In the genomic region with DNA sequence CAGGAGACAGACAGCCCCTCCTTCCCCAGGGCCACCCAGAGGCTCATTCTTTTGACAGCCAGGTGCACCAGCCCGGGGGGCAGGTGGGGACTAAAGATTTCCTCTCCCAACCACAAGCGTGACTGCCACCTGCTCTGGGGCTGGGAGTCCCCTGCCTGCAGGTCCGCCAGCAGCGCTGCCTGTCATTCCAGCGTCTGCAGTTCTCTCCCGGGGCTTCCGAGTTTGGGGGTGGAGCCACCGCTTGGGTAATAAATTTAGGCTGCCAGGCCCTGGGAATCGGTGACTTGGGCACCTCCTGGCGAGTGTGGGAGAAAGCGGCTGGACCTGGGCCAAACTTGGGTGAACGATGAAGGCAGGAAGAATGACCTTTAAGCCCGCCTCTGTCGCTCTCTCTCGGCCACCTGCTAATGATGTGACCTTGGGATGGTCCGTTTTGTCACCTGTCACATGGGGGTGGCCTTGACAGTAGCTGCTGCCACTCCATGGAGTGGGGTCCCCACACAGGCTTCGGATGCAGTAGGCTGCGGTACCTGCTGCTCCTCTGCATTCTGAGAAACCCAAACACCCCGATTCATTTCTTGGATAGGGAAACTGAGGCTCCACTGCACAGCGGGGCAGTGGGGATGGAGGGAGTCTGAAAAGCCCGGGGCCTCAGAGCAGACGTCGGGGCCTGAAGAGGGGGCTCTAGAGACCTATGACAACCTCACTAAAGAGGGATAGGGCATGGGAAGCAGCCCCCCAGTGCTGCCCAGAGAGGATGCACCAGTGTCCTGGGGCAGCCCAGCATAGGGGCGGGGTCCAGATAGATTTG, we compare ENCODE assay signal across 1 cellular context.
TF ChIP-seq lines count a peak whose summit lies in the region.

No MANE protein-coding gene starts in this region.

TF ChIP-seq in HepG2, 621 proteins besides CTCF, POLR2A, EP300 and RAD21 (continued from another document and continues in another):
- TF ChIP-seq ZNF121 (CRISPR knock-in tag; IDR thresholded peaks at IDR 0.05), result no peak
- TF ChIP-seq, protein P1, sequence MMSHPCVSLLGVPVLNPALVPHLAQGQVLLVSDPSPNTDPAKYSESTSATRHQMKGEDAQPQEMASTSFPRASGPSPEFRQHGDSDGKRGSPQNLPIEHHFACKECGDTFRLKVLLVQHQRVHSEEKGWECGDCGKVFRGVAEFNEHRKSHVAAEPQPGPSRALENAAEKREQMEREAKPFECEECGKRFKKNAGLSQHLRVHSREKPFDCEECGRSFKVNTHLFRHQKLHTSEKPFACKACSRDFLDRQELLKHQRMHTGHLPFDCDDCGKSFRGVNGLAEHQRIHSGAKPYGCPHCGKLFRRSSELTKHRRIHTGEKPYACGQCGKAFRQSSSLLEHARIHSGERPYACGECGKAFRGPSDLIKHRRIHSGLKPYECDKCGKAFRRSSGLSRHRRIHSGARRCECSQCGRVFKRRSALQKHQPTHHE (CRISPR knock-in tag; IDR thresholded peaks at IDR 0.05; ENCODE audit: borderline replicate concordance), result no peak
- TF ChIP-seq, protein P2, sequence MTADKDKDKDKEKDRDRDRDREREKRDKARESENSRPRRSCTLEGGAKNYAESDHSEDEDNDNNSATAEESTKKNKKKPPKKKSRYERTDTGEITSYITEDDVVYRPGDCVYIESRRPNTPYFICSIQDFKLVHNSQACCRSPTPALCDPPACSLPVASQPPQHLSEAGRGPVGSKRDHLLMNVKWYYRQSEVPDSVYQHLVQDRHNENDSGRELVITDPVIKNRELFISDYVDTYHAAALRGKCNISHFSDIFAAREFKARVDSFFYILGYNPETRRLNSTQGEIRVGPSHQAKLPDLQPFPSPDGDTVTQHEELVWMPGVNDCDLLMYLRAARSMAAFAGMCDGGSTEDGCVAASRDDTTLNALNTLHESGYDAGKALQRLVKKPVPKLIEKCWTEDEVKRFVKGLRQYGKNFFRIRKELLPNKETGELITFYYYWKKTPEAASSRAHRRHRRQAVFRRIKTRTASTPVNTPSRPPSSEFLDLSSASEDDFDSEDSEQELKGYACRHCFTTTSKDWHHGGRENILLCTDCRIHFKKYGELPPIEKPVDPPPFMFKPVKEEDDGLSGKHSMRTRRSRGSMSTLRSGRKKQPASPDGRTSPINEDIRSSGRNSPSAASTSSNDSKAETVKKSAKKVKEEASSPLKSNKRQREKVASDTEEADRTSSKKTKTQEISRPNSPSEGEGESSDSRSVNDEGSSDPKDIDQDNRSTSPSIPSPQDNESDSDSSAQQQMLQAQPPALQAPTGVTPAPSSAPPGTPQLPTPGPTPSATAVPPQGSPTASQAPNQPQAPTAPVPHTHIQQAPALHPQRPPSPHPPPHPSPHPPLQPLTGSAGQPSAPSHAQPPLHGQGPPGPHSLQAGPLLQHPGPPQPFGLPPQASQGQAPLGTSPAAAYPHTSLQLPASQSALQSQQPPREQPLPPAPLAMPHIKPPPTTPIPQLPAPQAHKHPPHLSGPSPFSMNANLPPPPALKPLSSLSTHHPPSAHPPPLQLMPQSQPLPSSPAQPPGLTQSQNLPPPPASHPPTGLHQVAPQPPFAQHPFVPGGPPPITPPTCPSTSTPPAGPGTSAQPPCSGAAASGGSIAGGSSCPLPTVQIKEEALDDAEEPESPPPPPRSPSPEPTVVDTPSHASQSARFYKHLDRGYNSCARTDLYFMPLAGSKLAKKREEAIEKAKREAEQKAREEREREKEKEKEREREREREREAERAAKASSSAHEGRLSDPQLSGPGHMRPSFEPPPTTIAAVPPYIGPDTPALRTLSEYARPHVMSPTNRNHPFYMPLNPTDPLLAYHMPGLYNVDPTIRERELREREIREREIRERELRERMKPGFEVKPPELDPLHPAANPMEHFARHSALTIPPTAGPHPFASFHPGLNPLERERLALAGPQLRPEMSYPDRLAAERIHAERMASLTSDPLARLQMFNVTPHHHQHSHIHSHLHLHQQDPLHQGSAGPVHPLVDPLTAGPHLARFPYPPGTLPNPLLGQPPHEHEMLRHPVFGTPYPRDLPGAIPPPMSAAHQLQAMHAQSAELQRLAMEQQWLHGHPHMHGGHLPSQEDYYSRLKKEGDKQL (CRISPR knock-in tag; IDR thresholded peaks at IDR 0.05; ENCODE audit: low read depth), result peak; percentile 38; the same call in 1 of the 2 replicates
- peak; percentile 24 for TF ChIP-seq YY1 (IDR thresholded peaks at IDR 0.05; ENCODE audit: insufficient read depth, insufficient replicate concordance, low read depth, low read length)
- no peak for TF ChIP-seq CBX2 (IDR thresholded peaks at IDR 0.05; ENCODE audit: low read depth, low read length)
- TF ChIP-seq CBX2 (CRISPR knock-in tag; IDR thresholded peaks at IDR 0.05; ENCODE audit: low read depth), result no peak
- no peak for TF ChIP-seq KMT2A (CRISPR knock-in tag; IDR thresholded peaks at IDR 0.05)
- TF ChIP-seq, protein P3, sequence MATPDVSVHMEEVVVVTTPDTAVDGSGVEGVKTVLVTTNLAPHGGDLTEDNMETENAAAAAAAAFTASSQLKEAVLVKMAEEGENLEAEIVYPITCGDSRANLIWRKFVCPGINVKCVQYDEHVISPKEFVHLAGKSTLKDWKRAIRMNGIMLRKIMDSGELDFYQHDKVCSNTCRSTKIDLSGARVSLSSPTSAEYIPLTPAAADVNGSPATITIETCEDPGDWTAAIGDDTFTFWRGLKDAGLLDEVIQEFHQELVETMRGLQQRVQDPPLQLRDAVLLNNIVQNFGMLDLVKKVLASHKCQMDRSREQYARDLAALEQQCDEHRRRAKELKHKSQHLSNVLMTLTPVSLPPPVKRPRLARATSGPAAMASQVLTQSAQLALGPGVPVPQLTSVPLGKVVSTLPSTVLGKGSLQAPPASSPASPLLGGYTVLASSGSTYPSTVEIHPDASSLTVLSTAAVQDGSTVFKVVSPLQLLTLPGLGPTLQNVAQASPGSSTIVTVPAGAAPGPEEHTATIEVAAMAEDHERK (CRISPR knock-in tag; IDR thresholded peaks at IDR 0.05; ENCODE audit: low read depth), result no peak
- TF ChIP-seq MLLT10 (CRISPR knock-in tag; IDR thresholded peaks at IDR 0.05), result no peak
- no peak for TF ChIP-seq ZNF792 (CRISPR knock-in tag; IDR thresholded peaks at IDR 0.05)
- no peak for TF ChIP-seq ZNF180 (CRISPR knock-in tag; IDR thresholded peaks at IDR 0.05; ENCODE audit: borderline replicate concordance, low read depth)
- 0 out of 2 replicates have a peak, but pooled peaks have one; percentile 42 for TF ChIP-seq ZNF335 (CRISPR knock-in tag; IDR thresholded peaks at IDR 0.05)
- TF ChIP-seq GLI4 (CRISPR knock-in tag; IDR thresholded peaks at IDR 0.05; ENCODE audit: borderline replicate concordance), result no peak
- no peak for TF ChIP-seq MTF1 (CRISPR knock-in tag; IDR thresholded peaks at IDR 0.05)
- TF ChIP-seq, protein P4, sequence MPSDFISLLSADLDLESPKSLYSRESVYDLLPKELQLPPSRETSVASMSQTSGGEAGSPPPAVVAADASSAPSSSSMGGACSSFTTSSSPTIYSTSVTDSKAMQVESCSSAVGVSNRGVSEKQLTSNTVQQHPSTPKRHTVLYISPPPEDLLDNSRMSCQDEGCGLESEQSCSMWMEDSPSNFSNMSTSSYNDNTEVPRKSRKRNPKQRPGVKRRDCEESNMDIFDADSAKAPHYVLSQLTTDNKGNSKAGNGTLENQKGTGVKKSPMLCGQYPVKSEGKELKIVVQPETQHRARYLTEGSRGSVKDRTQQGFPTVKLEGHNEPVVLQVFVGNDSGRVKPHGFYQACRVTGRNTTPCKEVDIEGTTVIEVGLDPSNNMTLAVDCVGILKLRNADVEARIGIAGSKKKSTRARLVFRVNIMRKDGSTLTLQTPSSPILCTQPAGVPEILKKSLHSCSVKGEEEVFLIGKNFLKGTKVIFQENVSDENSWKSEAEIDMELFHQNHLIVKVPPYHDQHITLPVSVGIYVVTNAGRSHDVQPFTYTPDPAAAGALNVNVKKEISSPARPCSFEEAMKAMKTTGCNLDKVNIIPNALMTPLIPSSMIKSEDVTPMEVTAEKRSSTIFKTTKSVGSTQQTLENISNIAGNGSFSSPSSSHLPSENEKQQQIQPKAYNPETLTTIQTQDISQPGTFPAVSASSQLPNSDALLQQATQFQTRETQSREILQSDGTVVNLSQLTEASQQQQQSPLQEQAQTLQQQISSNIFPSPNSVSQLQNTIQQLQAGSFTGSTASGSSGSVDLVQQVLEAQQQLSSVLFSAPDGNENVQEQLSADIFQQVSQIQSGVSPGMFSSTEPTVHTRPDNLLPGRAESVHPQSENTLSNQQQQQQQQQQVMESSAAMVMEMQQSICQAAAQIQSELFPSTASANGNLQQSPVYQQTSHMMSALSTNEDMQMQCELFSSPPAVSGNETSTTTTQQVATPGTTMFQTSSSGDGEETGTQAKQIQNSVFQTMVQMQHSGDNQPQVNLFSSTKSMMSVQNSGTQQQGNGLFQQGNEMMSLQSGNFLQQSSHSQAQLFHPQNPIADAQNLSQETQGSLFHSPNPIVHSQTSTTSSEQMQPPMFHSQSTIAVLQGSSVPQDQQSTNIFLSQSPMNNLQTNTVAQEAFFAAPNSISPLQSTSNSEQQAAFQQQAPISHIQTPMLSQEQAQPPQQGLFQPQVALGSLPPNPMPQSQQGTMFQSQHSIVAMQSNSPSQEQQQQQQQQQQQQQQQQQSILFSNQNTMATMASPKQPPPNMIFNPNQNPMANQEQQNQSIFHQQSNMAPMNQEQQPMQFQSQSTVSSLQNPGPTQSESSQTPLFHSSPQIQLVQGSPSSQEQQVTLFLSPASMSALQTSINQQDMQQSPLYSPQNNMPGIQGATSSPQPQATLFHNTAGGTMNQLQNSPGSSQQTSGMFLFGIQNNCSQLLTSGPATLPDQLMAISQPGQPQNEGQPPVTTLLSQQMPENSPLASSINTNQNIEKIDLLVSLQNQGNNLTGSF (CRISPR knock-in tag; IDR thresholded peaks at IDR 0.05), result no peak
- TF ChIP-seq FIP1L1 (IDR thresholded peaks at IDR 0.05; ENCODE audit: borderline replicate concordance, insufficient read depth, low read depth, low read length), result no peak
- TF ChIP-seq ZNF589 (CRISPR knock-in tag; conservative IDR thresholded peaks at IDR 0.05), result peak; percentile 27; the same call in 1 of the 2 replicates
- TF ChIP-seq SOX6 (IDR thresholded peaks at IDR 0.05), result no peak
- TF ChIP-seq SOX6 (CRISPR knock-in tag; IDR thresholded peaks at IDR 0.05), result peak; percentile 76
- TF ChIP-seq ARNT (IDR thresholded peaks at IDR 0.05), result no peak
- TF ChIP-seq ZNF550 (CRISPR knock-in tag; IDR thresholded peaks at IDR 0.05; ENCODE audit: borderline replicate concordance), result no peak
- TF ChIP-seq, protein P5, sequence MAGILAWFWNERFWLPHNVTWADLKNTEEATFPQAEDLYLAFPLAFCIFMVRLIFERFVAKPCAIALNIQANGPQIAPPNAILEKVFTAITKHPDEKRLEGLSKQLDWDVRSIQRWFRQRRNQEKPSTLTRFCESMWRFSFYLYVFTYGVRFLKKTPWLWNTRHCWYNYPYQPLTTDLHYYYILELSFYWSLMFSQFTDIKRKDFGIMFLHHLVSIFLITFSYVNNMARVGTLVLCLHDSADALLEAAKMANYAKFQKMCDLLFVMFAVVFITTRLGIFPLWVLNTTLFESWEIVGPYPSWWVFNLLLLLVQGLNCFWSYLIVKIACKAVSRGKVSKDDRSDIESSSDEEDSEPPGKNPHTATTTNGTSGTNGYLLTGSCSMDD (CRISPR knock-in tag; IDR thresholded peaks at IDR 0.05), result no peak
- TF ChIP-seq ZNF333 (CRISPR knock-in tag; IDR thresholded peaks at IDR 0.05; ENCODE audit: borderline replicate concordance), result no peak
- TF ChIP-seq, protein P6, sequence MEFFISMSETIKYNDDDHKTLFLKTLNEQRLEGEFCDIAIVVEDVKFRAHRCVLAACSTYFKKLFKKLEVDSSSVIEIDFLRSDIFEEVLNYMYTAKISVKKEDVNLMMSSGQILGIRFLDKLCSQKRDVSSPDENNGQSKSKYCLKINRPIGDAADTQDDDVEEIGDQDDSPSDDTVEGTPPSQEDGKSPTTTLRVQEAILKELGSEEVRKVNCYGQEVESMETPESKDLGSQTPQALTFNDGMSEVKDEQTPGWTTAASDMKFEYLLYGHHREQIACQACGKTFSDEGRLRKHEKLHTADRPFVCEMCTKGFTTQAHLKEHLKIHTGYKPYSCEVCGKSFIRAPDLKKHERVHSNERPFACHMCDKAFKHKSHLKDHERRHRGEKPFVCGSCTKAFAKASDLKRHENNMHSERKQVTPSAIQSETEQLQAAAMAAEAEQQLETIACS (CRISPR knock-in tag; IDR thresholded peaks at IDR 0.05), result 0 out of 2 replicates have a peak, but pooled peaks have one; percentile 47
- TF ChIP-seq, protein P7, sequence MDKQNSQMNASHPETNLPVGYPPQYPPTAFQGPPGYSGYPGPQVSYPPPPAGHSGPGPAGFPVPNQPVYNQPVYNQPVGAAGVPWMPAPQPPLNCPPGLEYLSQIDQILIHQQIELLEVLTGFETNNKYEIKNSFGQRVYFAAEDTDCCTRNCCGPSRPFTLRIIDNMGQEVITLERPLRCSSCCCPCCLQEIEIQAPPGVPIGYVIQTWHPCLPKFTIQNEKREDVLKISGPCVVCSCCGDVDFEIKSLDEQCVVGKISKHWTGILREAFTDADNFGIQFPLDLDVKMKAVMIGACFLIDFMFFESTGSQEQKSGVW (CRISPR knock-in tag; IDR thresholded peaks at IDR 0.05; ENCODE audit: borderline replicate concordance), result no peak
- TF ChIP-seq HDAC2 (CRISPR knock-in tag; IDR thresholded peaks at IDR 0.05), result peak; percentile 85
- TF ChIP-seq ZNF207 (IDR thresholded peaks at IDR 0.05; ENCODE audit: borderline replicate concordance), result no peak
- TF ChIP-seq ZNF143 (CRISPR knock-in tag; IDR thresholded peaks at IDR 0.05), result no peak; the same call in 1 of the 2 replicates
- peak; percentile 41 for TF ChIP-seq TAF15 (IDR thresholded peaks at IDR 0.05; ENCODE audit: low read depth, low read length, poor library complexity, severe bottlenecking)
- no peak for TF ChIP-seq CENPX (CRISPR knock-in tag; IDR thresholded peaks at IDR 0.05)
- TF ChIP-seq, protein P8, sequence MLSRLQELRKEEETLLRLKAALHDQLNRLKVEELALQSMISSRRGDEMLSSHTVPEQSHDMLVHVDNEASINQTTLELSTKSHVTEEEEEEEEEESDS (CRISPR knock-in tag; IDR thresholded peaks at IDR 0.05; ENCODE audit: borderline replicate concordance), result 0 out of 2 replicates have a peak, but pooled peaks have one; percentile 43
- peak; percentile 51; the same call in 1 of the 2 replicates for TF ChIP-seq IRF2 (CRISPR knock-in tag; IDR thresholded peaks at IDR 0.05)
- 0 out of 2 replicates have a peak, but pooled peaks have one; percentile 49 for TF ChIP-seq REL (CRISPR knock-in tag; conservative IDR thresholded peaks at IDR 0.05)
- TF ChIP-seq, protein P9, sequence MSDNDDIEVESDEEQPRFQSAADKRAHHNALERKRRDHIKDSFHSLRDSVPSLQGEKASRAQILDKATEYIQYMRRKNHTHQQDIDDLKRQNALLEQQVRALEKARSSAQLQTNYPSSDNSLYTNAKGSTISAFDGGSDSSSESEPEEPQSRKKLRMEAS (IDR thresholded peaks at IDR 0.05), result peak; percentile 88
- no peak for TF ChIP-seq ZNF781 (CRISPR knock-in tag; IDR thresholded peaks at IDR 0.05; ENCODE audit: borderline replicate concordance, not compliant biosample characterization)
- TF ChIP-seq, protein P10, sequence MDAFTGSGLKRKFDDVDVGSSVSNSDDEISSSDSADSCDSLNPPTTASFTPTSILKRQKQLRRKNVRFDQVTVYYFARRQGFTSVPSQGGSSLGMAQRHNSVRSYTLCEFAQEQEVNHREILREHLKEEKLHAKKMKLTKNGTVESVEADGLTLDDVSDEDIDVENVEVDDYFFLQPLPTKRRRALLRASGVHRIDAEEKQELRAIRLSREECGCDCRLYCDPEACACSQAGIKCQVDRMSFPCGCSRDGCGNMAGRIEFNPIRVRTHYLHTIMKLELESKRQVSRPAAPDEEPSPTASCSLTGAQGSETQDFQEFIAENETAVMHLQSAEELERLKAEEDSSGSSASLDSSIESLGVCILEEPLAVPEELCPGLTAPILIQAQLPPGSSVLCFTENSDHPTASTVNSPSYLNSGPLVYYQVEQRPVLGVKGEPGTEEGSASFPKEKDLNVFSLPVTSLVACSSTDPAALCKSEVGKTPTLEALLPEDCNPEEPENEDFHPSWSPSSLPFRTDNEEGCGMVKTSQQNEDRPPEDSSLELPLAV (CRISPR knock-in tag; conservative IDR thresholded peaks at IDR 0.05; ENCODE audit: low read depth), result no peak
- peak in 1 of 2 experiments; percentile 65; a peak in 1 of 4 replicates for TF ChIP-seq KLF16 (CRISPR knock-in tag; IDR thresholded peaks at IDR 0.05)
- TF ChIP-seq RBM39 (IDR thresholded peaks at IDR 0.05; ENCODE audit: low read depth, low read length, poor library complexity, severe bottlenecking), result no peak
- TF ChIP-seq RAD51 (IDR thresholded peaks at IDR 0.05; ENCODE audit: borderline replicate concordance), result no peak
